ENCODE assay signal across 1 cellular context in the genomic region with DNA sequence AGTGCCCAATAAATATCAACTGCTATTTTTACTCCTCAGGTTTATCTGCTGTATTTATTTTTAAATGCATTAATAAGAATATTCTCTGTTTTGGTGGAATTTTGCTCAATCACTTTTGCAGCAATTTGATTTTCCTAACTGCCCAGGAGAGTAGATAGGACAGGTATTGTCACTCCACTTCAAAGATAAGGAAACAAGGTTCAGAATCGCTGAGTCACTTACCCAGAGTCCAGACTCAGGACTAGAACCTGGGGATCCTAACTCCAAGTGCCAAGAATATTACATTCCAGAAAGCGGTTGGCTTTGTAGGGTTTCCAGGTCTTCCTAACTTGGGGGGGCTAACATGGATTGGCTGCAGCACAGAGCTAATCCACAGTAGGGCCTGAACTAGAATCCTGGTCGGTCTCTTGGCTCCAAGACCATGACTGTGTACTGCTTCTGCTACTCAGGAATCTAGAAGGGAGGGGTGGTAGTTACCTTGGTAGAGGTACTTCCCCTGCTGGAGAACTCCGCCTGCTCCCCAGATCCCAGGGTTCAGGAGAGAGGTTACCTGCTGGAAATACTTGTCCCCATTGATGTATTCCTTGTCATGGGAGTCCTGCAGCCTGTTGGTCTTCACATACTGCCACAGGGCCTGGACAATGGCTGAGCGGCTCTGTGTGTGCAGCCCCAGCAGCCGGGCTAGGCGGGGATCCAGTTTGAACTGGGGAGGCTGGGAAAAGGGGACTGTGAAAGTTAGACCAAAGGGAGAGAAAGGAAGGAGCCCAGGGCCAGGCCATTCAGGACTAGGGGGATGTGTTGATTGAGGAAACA.
TF ChIP-seq lines count a peak whose summit lies in the region.

No MANE protein-coding gene starts in this region.

TF ChIP-seq in HepG2, 621 proteins besides CTCF, POLR2A, EP300 and RAD21:
- TF ChIP-seq NFE2L2 (IDR thresholded peaks at IDR 0.05; ENCODE audit: low read length) (peak; percentile 87), MAFK (conservative IDR thresholded peaks at IDR 0.05 in 1 of 2, IDR thresholded peaks at IDR 0.05 in 1 of 2; ENCODE audit: low read length in 2 of 2) (peak; percentile 29 to 35; a peak in 2 of 4 replicates), POLR2G (IDR thresholded peaks at IDR 0.05; ENCODE audit: low read depth, low read length) (0 out of 2 replicates have a peak, but pooled peaks have one; percentile 1), NFE2L1 (CRISPR knock-in tag; IDR thresholded peaks at IDR 0.05; ENCODE audit: borderline replicate concordance) (no peak), ZFYVE20 (CRISPR knock-in tag; IDR thresholded peaks at IDR 0.05; ENCODE audit: borderline replicate concordance, low read depth) (no peak), NFE2 (CRISPR knock-in tag; IDR thresholded peaks at IDR 0.05) (peak; percentile 67; the same call in 1 of the 2 replicates)
- TF ChIP-seq, protein P1, sequence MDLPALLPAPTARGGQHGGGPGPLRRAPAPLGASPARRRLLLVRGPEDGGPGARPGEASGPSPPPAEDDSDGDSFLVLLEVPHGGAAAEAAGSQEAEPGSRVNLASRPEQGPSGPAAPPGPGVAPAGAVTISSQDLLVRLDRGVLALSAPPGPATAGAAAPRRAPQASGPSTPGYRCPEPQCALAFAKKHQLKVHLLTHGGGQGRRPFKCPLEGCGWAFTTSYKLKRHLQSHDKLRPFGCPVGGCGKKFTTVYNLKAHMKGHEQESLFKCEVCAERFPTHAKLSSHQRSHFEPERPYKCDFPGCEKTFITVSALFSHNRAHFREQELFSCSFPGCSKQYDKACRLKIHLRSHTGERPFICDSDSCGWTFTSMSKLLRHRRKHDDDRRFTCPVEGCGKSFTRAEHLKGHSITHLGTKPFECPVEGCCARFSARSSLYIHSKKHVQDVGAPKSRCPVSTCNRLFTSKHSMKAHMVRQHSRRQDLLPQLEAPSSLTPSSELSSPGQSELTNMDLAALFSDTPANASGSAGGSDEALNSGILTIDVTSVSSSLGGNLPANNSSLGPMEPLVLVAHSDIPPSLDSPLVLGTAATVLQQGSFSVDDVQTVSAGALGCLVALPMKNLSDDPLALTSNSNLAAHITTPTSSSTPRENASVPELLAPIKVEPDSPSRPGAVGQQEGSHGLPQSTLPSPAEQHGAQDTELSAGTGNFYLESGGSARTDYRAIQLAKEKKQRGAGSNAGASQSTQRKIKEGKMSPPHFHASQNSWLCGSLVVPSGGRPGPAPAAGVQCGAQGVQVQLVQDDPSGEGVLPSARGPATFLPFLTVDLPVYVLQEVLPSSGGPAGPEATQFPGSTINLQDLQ (CRISPR knock-in tag; IDR thresholded peaks at IDR 0.05), result no peak
